7 cellular contexts compared by ENCODE assay signal in genomic region chr7:117179701-117180100, GRCh38.
"Had no signal": no experiment of that assay in that cellular context is flagged by ENCODE, and none has a peak within 500 bp of the region (broad histone marks: within the 10 kb centered on the region; RNA-seq: fewer than 3 reads in every experiment).

No MANE protein-coding gene starts in this region.

- H3K4me2 ChIP-seq: GM23338 had no signal

- ATAC-seq: GM23338 had no signal

- H3K4me3 ChIP-seq: GM23338 had no signal

- DNase-seq: H9, HCEC 1CT, IMR-90 had no signal

- FAIRE-seq: H1, H54, HTR-8/SVneo had no signal

- H2AFZ ChIP-seq: GM23338 had no signal
